11 cellular contexts compared by ENCODE assay signal in genomic region chr1:223730471-223730870, GRCh38. TPM values are rescaled to one million over a fixed set of nuclear protein-coding genes. Genes with fewer than 3 reads are reported as not detected.
DNase-seq lines count a peak whose midpoint lies in the region; ATAC-seq and TF ChIP-seq lines count a peak whose summit lies in the region.
"Had no signal": no experiment of that assay in that cellular context is flagged by ENCODE, and none has a peak within 500 bp of the region (broad histone marks: within the 10 kb centered on the region; RNA-seq: fewer than 3 reads in every experiment).

No MANE protein-coding gene starts in this region.

- peak overlapping the region; percentile 29 for H3K27ac Mint-ChIP-seq in Calu3 (ENCODE audit: unreplicated experiment)

- peaks cover 0 to 9% of the 10 kb centered on the region in 2 donors for H3K36me3 ChIP-seq in gastrocnemius medialis
- H3K36me3 ChIP-seq: neutrophil had no signal

- ATAC-seq in gastrocnemius medialis: no peak
- no peak for ATAC-seq in HG02981 (IDR thresholded peaks at IDR 0.05; ENCODE audit: unreplicated experiment)

- TF ChIP-seq POLR2A in gastrocnemius medialis (IDR thresholded peaks at IDR 0.05): no peak

- no peaks in the 10 kb centered on the region for H3K9me3 Mint-ChIP-seq in Calu3 (ENCODE audit: low read depth, unreplicated experiment)

- H3K27me3 ChIP-seq in gastrocnemius medialis: no peaks in the 10 kb centered on the region
- H3K27me3 ChIP-seq: neutrophil had no signal

- TF ChIP-seq CTCF in Calu3 (IDR thresholded peaks at IDR 0.05; ENCODE audit: unreplicated experiment) (no peak), VCaP (conservative IDR thresholded peaks at IDR 0.05) (no peak), gastrocnemius medialis (IDR thresholded peaks at IDR 0.05 in 4 of 5, conservative IDR thresholded peaks at IDR 0.05 in 1 of 5) (no peak), GM20000 (IDR thresholded peaks at IDR 0.05; ENCODE audit: extremely low read depth, missing control alignments) (no peak)

- in situ Hi-C loops in gastrocnemius medialis (cut with MboI; ENCODE audit: low sequenced_read_pairs in 4 of 4): no loop called here

- H3K4me3 Mint-ChIP-seq in Calu3 (ENCODE audit: low read depth, unreplicated experiment): peak overlapping the region; percentile 37

- H3K4me1 ChIP-seq in gastrocnemius medialis: peaks cover 55 to 67% of the 10 kb centered on the region in 2 donors

- CTCF ChIA-PET in Calu3 (lab: Charles Lee): interaction anchor here (1.2 kb wide), 1 partner anchor 23 kb away, joined by 3 read pairs; no protein-coding TSS in a partner anchor

- H3K27ac ChIP-seq in VCaP (peak overlapping the region; percentile 91; the same call in 1 of the 2 replicates), gastrocnemius medialis (peak overlapping the region; percentile 5 to 66 (median 60))
- H3K27ac ChIP-seq: neutrophil had no signal

- peaks cover 77% of the 10 kb centered on the region for H3K4me1 Mint-ChIP-seq in Calu3 (ENCODE audit: low read depth, unreplicated experiment)

- no peaks in the 10 kb centered on the region for H3K9me3 ChIP-seq in gastrocnemius medialis
- H3K9me3 ChIP-seq: neutrophil had no signal

- no TSS peak for BruUV-seq in Calu3 (replicated peaks; lab: Mats Ljungman, UMichigan)

- H3K36me3 Mint-ChIP-seq in Calu3 (ENCODE audit: insufficient read depth, unreplicated experiment): peaks cover 85% of the 10 kb centered on the region

- no peak for DNase-seq in Calu3
- DNase-seq in fibroblast of peridontal ligament (ENCODE audit: extremely low read depth): peak; percentile 82
- no peak for DNase-seq in gastrocnemius medialis
- DNase-seq in GM20000 (ENCODE audit: low spot score): no peak
- no peak for DNase-seq in NCI-H2171 (lab: John Stamatoyannopoulos, UW)
- DNase-seq in SKM-1 treated with dmso at 0.1 percent for 144 hours (lab: John Stamatoyannopoulos, UW; ENCODE audit: unreplicated experiment): no peak
- DNase-seq: activated CD8-positive, alpha-beta memory T cell treated with anti-CD3 and anti-CD28 coated beads, Interleukin-2, amount 50 U/mL, for 4 hours; NCI-H524 had no signal

- no peaks in the 10 kb centered on the region for H3K27me3 Mint-ChIP-seq in Calu3 (ENCODE audit: unreplicated experiment)

- no peak overlapping the region for H3K4me3 ChIP-seq in gastrocnemius medialis

- intact Hi-C loops in Calu3 (cut with micrococcal nuclease; ENCODE audit: unreplicated experiment) (loop anchor here (1.0 kb wide), 1 partner anchor 9 kb away; no protein-coding TSS in a partner anchor), gastrocnemius medialis (cut with DNase I; ENCODE audit: low total_unique reads) (no loop called here)

RNA-seq across cellular contexts. Expression of gene CAPN2, which starts 18.1 kb away (rescaled TPM):
- total RNA-seq in Calu3 (2022) (250 and 266 TPM in 2 replicates), gastrocnemius medialis (100 to 1,000 TPM in 2 of 4 donors, 10 to 100 TPM in 2; 42.6 to 141 (median 89.4) TPM)
